8 cellular contexts compared by ENCODE assay signal in genomic region chr22:36419177-36419911, GRCh38. TPM values are rescaled to one million over a fixed set of nuclear protein-coding genes. Genes with fewer than 3 reads are reported as not detected.
DNase-seq lines count a peak whose midpoint lies in the region; ATAC-seq and FAIRE-seq lines count a peak whose summit lies in the region.

No MANE protein-coding gene starts in this region.

- DNase-seq in ELR (ENCODE audit: low read depth) = peak; percentile 56
- peak; percentile 51 for DNase-seq in NCI-H146 (lab: John Stamatoyannopoulos, UW)
- no peak for DNase-seq in naive B cell
- no peak for DNase-seq in cerebellar nuclear complex (lab: John Stamatoyannopoulos, UW)
- DNase-seq in activated CD4-positive, CD25-positive, alpha-beta regulatory T cell treated with anti-CD3 and anti-CD28 coated beads, Interleukin-2, amount 50 U/mL, for 72 hours = no peak

- FAIRE-seq in endometrium (lab: Jason Lieb, UNC) = peak; percentile 96

- H3K27me3 Mint-ChIP-seq in naive B cell = no peaks in the 10 kb centered on the region

- no peaks in the 10 kb centered on the region for H3K36me3 Mint-ChIP-seq in naive B cell

- ATAC-seq in naive B cell (ENCODE audit: low read depth in 2 of 2) (peak in 1 of 2 donors; percentile 43), GM19452 (IDR thresholded peaks at IDR 0.05; ENCODE audit: unreplicated experiment) (no peak), HG02970 (IDR thresholded peaks at IDR 0.05; ENCODE audit: low FRiP score, unreplicated experiment) (no peak)

- peak overlapping the region; percentile 28 to 74 (median 65) for H3K27ac Mint-ChIP-seq in naive B cell

- peaks cover 24 to 45% (median 30%) of the 10 kb centered on the region in 3 donors for H3K4me1 Mint-ChIP-seq in naive B cell

- peak overlapping the region in 7 of 8 donors; percentile 30 to 80 (median 39) for H3K4me3 Mint-ChIP-seq in naive B cell

- H3K9me3 Mint-ChIP-seq in naive B cell = no peaks in the 10 kb centered on the region

RNA-seq across cellular contexts. Expression of gene MYH9, which starts 31.6 kb away (rescaled TPM):
- polyA plus RNA-seq in naive B cell (ENCODE audit: low read depth in 6 of 6) = 100 to 1,000 TPM in 1 of 6 donors, 10 to 100 TPM in 5; 17.3 to 255 (median 64.5) TPM

Comparison
In these comparisons a context has a peak if more than half of its experiments do, and no peak if none do; other contexts are left out.
1. DNase-seq: peak in ELR (single experiment) and NCI-H146 (single experiment); none in naive B cell (single experiment), cerebellar nuclear complex (0 of 2) and activated CD4-positive, CD25-positive, alpha-beta regulatory T cell treated with anti-CD3 and anti-CD28 coated beads, Interleukin-2, amount 50 U/mL, for 72 hours (single experiment).